Comparison of ENCODE assay signal across 13 cellular contexts in the genomic region with DNA sequence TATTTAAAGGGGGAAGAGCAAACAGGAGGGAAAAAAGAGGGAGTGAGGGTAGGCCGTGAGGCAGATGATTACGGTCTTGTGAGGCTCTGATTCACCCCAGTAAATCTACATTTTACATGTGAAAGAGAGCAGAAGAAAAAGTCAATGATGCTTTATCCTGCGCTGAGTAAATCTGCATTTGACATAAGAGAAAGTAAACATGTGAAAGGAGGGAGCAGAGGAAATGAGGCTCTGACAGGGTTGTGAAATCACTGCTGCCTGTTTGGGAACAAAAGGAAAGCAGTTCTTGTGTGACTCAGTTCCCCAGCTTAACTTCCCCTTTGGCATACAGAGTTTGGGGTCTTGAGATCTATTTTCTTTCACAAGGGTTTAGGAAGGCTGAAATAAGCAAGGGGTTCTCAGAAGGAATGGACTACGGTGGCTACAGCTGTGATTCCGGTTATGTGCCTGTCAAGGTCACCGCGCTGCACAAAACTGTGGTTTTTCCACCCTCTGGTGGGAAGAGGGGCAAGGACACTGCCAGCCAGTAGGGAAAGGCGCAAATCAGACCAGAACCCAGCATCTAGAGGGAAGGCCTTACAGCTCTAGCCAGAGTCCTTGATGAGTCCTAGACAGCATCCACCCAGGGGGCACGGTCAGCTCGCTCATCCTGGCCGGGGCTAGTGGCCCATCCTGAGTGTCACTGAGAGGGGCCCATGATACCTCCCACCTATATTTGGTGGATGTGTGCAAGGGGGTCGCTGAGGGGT. TPM values are rescaled to one million over a fixed set of nuclear protein-coding genes. Genes with fewer than 3 reads are reported as not detected.
DNase-seq lines count a peak whose midpoint lies in the region; ATAC-seq and TF ChIP-seq lines count a peak whose summit lies in the region.
"Had no signal": no experiment of that assay in that cellular context is flagged by ENCODE, and none has a peak within 500 bp of the region (broad histone marks: within the 10 kb centered on the region; RNA-seq: fewer than 3 reads in every experiment).

No MANE protein-coding gene starts in this region.

- H4K20me1 ChIP-seq in GM23248 (ENCODE audit: insufficient read depth): no peaks in the 10 kb centered on the region
- H4K20me1 ChIP-seq in fibroblast of lung (ENCODE audit: control insufficient read depth, extremely low read depth, insufficient read depth, low read length): no peaks in the 10 kb centered on the region
- no peaks in the 10 kb centered on the region for H4K20me1 ChIP-seq in neural progenitor cell (ENCODE audit: low read depth)

- H3K4me3 Mint-ChIP-seq in neural progenitor cell: no peak overlapping the region
- H3K4me3 Mint-ChIP-seq in Caco-2 (ENCODE audit: unreplicated experiment): no peak overlapping the region
- H3K4me3 Mint-ChIP-seq: activated naive CD8-positive, alpha-beta T cell treated with anti-CD3 and anti-CD28 coated beads for 36 hours had no signal

- H3K4me1 Mint-ChIP-seq in neural progenitor cell (no peaks in the 10 kb centered on the region), Caco-2 (ENCODE audit: low read depth, unreplicated experiment) (peaks cover 21% of the 10 kb centered on the region)
- H3K4me1 Mint-ChIP-seq: activated naive CD8-positive, alpha-beta T cell treated with anti-CD3 and anti-CD28 coated beads for 36 hours had no signal

- POLR2A ChIA-PET in Caco-2 (lab: Charles Lee): no interaction called here

- in situ Hi-C loops in GM23248 (cut with MboI): no loop called here

- CTCF ChIA-PET in Caco-2 (lab: Charles Lee): no interaction called here

- no peak overlapping the region for H3K4me3 ChIP-seq in GM23248
- H3K4me3 ChIP-seq in NT2/D1 (ENCODE audit: insufficient read length, low read depth): no peak overlapping the region
- no peak overlapping the region for H3K4me3 ChIP-seq in fibroblast of lung (replicated peaks in 1 of 4; ENCODE audit: control extremely low read depth in 1 of 4, insufficient read depth in 1 of 4, low read depth in 3 of 4, low read length in 4 of 4)
- H3K4me3 ChIP-seq in neural progenitor cell: no peak overlapping the region
- no peak overlapping the region for H3K4me3 ChIP-seq in Caco-2 (ENCODE audit: low read depth, low read length)
- H3K4me3 ChIP-seq: Peyer's patch had no signal

- H3K9ac ChIP-seq in GM23248 (no peak overlapping the region), NT2/D1 (ENCODE audit: insufficient read length, low read depth) (peak overlapping the region; percentile 45), fibroblast of lung (ENCODE audit: insufficient read depth, low read length) (no peak overlapping the region), neural progenitor cell (no peak overlapping the region)

- H3K27me3 Mint-ChIP-seq in neural progenitor cell (ENCODE audit: insufficient read depth, low read depth) (peaks cover 16% of the 10 kb centered on the region), Caco-2 (ENCODE audit: insufficient read depth, unreplicated experiment) (peaks cover 4% of the 10 kb centered on the region)

- H3K36me3 Mint-ChIP-seq in neural progenitor cell (no peaks in the 10 kb centered on the region), Caco-2 (ENCODE audit: insufficient read depth, unreplicated experiment) (no peaks in the 10 kb centered on the region)
- H3K36me3 Mint-ChIP-seq: activated naive CD8-positive, alpha-beta T cell treated with anti-CD3 and anti-CD28 coated beads for 36 hours had no signal

- BruUV-seq in Caco-2 (replicated peaks; lab: Mats Ljungman, UMichigan): no TSS peak

- no peaks in the 10 kb centered on the region for H3K4me1 ChIP-seq in GM23248 (ENCODE audit: insufficient read depth)
- H3K4me1 ChIP-seq in NT2/D1 (ENCODE audit: insufficient read depth, insufficient read length): peaks cover 20% of the 10 kb centered on the region
- peaks cover 3% of the 10 kb centered on the region for H3K4me1 ChIP-seq in fibroblast of lung (ENCODE audit: control insufficient read depth, extremely low read depth, insufficient read depth, low read length)
- H3K4me1 ChIP-seq in neural progenitor cell: no peaks in the 10 kb centered on the region
- peaks cover 42% of the 10 kb centered on the region for H3K4me1 ChIP-seq in Caco-2

- TF ChIP-seq CTCF in fibroblast of lung (conservative IDR thresholded peaks at IDR 0.05 in 1 of 2, IDR thresholded peaks at IDR 0.05 in 1 of 2; ENCODE audit: low read depth in 1 of 2, low read length in 2 of 2) (no peak), neural progenitor cell (IDR thresholded peaks at IDR 0.05) (no peak), Caco-2 (IDR thresholded peaks at IDR 0.05; ENCODE audit: insufficient read depth in 1 of 2, low read depth in 1 of 2, low read length in 1 of 2, severe bottlenecking in 1 of 2, unreplicated experiment in 1 of 2) (no peak)

- H3K9me3 Mint-ChIP-seq in neural progenitor cell (no peaks in the 10 kb centered on the region), Caco-2 (ENCODE audit: unreplicated experiment) (peaks cover 6% of the 10 kb centered on the region)
- H3K9me3 Mint-ChIP-seq: activated naive CD8-positive, alpha-beta T cell treated with anti-CD3 and anti-CD28 coated beads for 36 hours had no signal

- H3K27me3 ChIP-seq in GM23248 (replicated peaks; ENCODE audit: insufficient read depth) (no peaks in the 10 kb centered on the region), NT2/D1 (ENCODE audit: insufficient read depth, insufficient read length) (no peaks in the 10 kb centered on the region), fibroblast of lung (ENCODE audit: control insufficient read depth, insufficient read depth, low read length) (peaks cover 2% of the 10 kb centered on the region), neural progenitor cell (no peaks in the 10 kb centered on the region), Caco-2 (replicated peaks; ENCODE audit: control insufficient read depth, insufficient read depth, low read length) (no peaks in the 10 kb centered on the region)
- H3K27me3 ChIP-seq: Peyer's patch had no signal

- ATAC-seq in GM18498 (IDR thresholded peaks at IDR 0.05; ENCODE audit: unreplicated experiment): no peak

- H3F3A ChIP-seq in GM23248 (ENCODE audit: insufficient read depth) (peaks cover 7% of the 10 kb centered on the region; the same call in 1 of the 2 replicates), neural progenitor cell (ENCODE audit: low read depth) (no peaks in the 10 kb centered on the region)

- H3K27ac ChIP-seq in GM23248 (no peak overlapping the region), fibroblast of lung (ENCODE audit: insufficient read depth, low read length) (no peak overlapping the region), neural progenitor cell (no peak overlapping the region)
- H3K27ac ChIP-seq: Peyer's patch had no signal

- DNase-seq in GM23248 (peak; percentile 59), NT2/D1 (ENCODE audit: low read depth, low spot score) (no peak), fibroblast of lung (ENCODE audit: low read depth in 2 of 2) (peak; percentile 39 to 58), neural progenitor cell (ENCODE audit: low spot score) (no peak), Caco-2 (no peak), globus pallidus (ENCODE audit: low spot score) (no peak)
- no peak for DNase-seq in activated CD4-positive, CD25-positive, alpha-beta regulatory T cell (lab: John Stamatoyannopoulos, UW)
- DNase-seq: activated naive CD8-positive, alpha-beta T cell treated with anti-CD3 and anti-CD28 coated beads for 36 hours; hypothalamus; NCI-H1930; Peyer's patch had no signal

- WGBS in GM23248 (ENCODE audit: low coverage in 1 of 2, low lambda C conversion rate in 2 of 2, missing lambda C conversion rate in 2 of 2), 2 experiments: 60 to 62% methylated on average over 10 to 12 of the region's 12 CpGs

- H3K36me3 ChIP-seq in GM23248 (ENCODE audit: low read depth): no peaks in the 10 kb centered on the region
- H3K36me3 ChIP-seq in NT2/D1 (ENCODE audit: insufficient read depth, insufficient read length, low read length): no peaks in the 10 kb centered on the region
- no peaks in the 10 kb centered on the region for H3K36me3 ChIP-seq in fibroblast of lung (ENCODE audit: control insufficient read depth, insufficient read depth, low read length)
- no peaks in the 10 kb centered on the region for H3K36me3 ChIP-seq in neural progenitor cell
- H3K36me3 ChIP-seq in Caco-2 (ENCODE audit: control insufficient read depth, insufficient read depth, low read length): no peaks in the 10 kb centered on the region
- H3K36me3 ChIP-seq: Peyer's patch had no signal

- H3K4me2 ChIP-seq in GM23248 (ENCODE audit: unreplicated experiment) (no peak overlapping the region), fibroblast of lung (ENCODE audit: extremely low read depth, insufficient read depth, low read length) (no peak overlapping the region), neural progenitor cell (no peak overlapping the region)

- H3K9me2 ChIP-seq in GM23248 (ENCODE audit: insufficient read depth): no peaks in the 10 kb centered on the region

- H3K9me3 ChIP-seq in GM23248 (ENCODE audit: low read depth): no peaks in the 10 kb centered on the region
- H3K9me3 ChIP-seq in NT2/D1 (ENCODE audit: insufficient read depth, low read length): peaks cover 9% of the 10 kb centered on the region
- H3K9me3 ChIP-seq in fibroblast of lung (ENCODE audit: control insufficient read depth, insufficient read depth, low read depth, low read length): no peaks in the 10 kb centered on the region
- H3K9me3 ChIP-seq in neural progenitor cell (ENCODE audit: low read depth): no peaks in the 10 kb centered on the region
- H3K9me3 ChIP-seq in Caco-2: no peaks in the 10 kb centered on the region; the same call in 1 of the 2 replicates
- H3K9me3 ChIP-seq: Peyer's patch had no signal

- intact Hi-C loops in Caco-2 (cut with micrococcal nuclease; ENCODE audit: unreplicated experiment): no loop called here

- H3K27ac Mint-ChIP-seq in neural progenitor cell (peak overlapping the region; percentile 35), Caco-2 (ENCODE audit: unreplicated experiment) (no peak overlapping the region)
- H3K27ac Mint-ChIP-seq: activated naive CD8-positive, alpha-beta T cell treated with anti-CD3 and anti-CD28 coated beads for 36 hours had no signal

- H3K79me2 ChIP-seq in GM23248 (ENCODE audit: insufficient read depth) (no peaks in the 10 kb centered on the region), fibroblast of lung (ENCODE audit: control insufficient read depth, insufficient read depth, low read length) (no peaks in the 10 kb centered on the region), neural progenitor cell (ENCODE audit: low read depth) (no peaks in the 10 kb centered on the region)

- H2AFZ ChIP-seq in GM23248 (no peak overlapping the region), fibroblast of lung (ENCODE audit: low read length) (no peak overlapping the region), neural progenitor cell (replicated peaks) (no peak overlapping the region)

RNA-seq across cellular contexts. Expression of gene HCN4, which starts 18.9 kb away (rescaled TPM):
- not detected in 2 replicates for total RNA-seq in GM23248 (2014; rRNA removed; shearing (Covaris generic))
- polyA plus RNA-seq in GM23248 (2016; fragmentation: Nextera tagmentation; extraction: Ambion mirVana) (0.03 TPM in 1 of 2 replicates, not detected in the other), fibroblast of lung (not detected in 2 replicates)
- total RNA-seq in fibroblast of lung (not detected in 2 replicates), neural progenitor cell (ENCODE audit: low replicate concordance) (0.41 and 0.50 TPM in 2 replicates), Caco-2 (2022) (0.16 and 0.29 TPM in 2 replicates)
- polyA plus RNA-seq in fibroblast of lung (2012): not detected in 2 replicates
- polyA minus RNA-seq in fibroblast of lung (ENCODE audit: low replicate concordance): not detected in 2 replicates
- total RNA-seq: activated naive CD8-positive, alpha-beta T cell treated with anti-CD3 and anti-CD28 coated beads for 36 hours had no signal

RNA-seq across cellular contexts. Expression of gene REC114, which starts 55.3 kb away (rescaled TPM):
- total RNA-seq in GM23248 (2014; rRNA removed; shearing (Covaris generic)): not detected in 2 replicates
- polyA plus RNA-seq in GM23248 (2016; fragmentation: Nextera tagmentation; extraction: Ambion mirVana) (not detected in 2 replicates), fibroblast of lung (not detected in 2 replicates)
- total RNA-seq in fibroblast of lung (not detected in 2 replicates), neural progenitor cell (ENCODE audit: low replicate concordance) (not detected in 2 replicates), Caco-2 (2022) (not detected in 2 replicates)
- polyA plus RNA-seq in fibroblast of lung (2012): not detected in 2 replicates
- polyA minus RNA-seq in fibroblast of lung (ENCODE audit: low replicate concordance): not detected in 2 replicates
- total RNA-seq: activated naive CD8-positive, alpha-beta T cell treated with anti-CD3 and anti-CD28 coated beads for 36 hours; mononuclear cell; Peyer's patch had no signal

Comparison
In these comparisons a context has a peak if more than half of its experiments do, and no peak if none do; other contexts are left out.
1. DNase-seq: peak in GM23248 (single experiment) and fibroblast of lung (2 of 2); none in NT2/D1 (single experiment), neural progenitor cell (single experiment), Caco-2 (0 of 2), activated CD4-positive, CD25-positive, alpha-beta regulatory T cell (0 of 4) and globus pallidus (single experiment).